In the genomic region with DNA sequence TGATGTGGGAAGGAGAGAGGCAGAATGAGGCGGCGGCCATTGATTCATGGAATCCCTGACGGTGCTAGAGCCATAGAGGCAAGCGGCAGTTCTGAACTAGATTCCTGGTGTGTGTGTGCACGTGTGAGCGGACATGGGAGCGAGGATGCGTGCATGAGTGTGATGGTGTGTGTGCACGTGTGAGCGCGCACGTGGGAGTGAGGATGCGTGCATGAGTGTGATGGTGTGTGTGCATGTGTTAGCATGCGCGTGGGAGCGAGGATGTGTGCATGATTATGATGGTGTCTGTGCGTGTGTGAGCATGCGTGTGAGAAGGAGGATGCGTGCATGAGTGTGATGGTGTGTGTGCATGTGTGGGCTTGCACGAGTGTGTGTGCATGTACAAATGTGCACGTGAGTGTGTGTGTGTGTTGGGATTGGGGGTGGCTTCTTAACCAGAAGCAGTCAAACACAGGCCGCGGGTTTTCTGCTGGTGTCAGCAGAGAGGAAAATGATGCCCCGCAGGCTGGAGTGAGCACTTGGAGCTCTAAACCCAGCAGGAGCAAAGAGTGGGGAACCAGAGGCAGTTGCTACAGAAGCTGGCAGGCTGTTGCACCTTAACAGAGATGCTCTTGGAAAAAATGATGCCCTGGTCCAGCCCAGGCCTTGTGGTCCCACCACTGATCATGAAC, we compare ENCODE assay signal across 38 cellular contexts. TPM values are rescaled to one million over a fixed set of nuclear protein-coding genes. Genes with fewer than 3 reads are reported as not detected.
"Had no signal": no experiment of that assay in that cellular context is flagged by ENCODE, and none has a peak within 500 bp of the region (broad histone marks: within the 10 kb centered on the region; RNA-seq: fewer than 3 reads in every experiment).

No MANE protein-coding gene starts in this region.

- FAIRE-seq: astrocyte had no signal

- H3K27me3 ChIP-seq: adrenal gland, Peyer's patch had no signal

- H3K36me3 Mint-ChIP-seq: activated CD4-positive, alpha-beta memory T cell treated with anti-CD3 and anti-CD28 coated beads for 36 hours; brain had no signal

- H3K27me3 Mint-ChIP-seq: activated CD4-positive, alpha-beta memory T cell treated with anti-CD3 and anti-CD28 coated beads for 36 hours; brain had no signal

- H3K9ac ChIP-seq: KMS-11 had no signal

- H3K27ac ChIP-seq: adrenal gland, KMS-11, Peyer's patch, VCaP had no signal

- H3K4me3 ChIP-seq: adrenal gland, Peyer's patch had no signal

- H3K4me2 ChIP-seq: KMS-11 had no signal

- H3K27ac Mint-ChIP-seq: activated B cell treated with CpG ODN at 0.5 μM for 24 hours; activated CD4-positive, alpha-beta memory T cell treated with anti-CD3 and anti-CD28 coated beads for 36 hours; activated naive CD4-positive, alpha-beta T cell treated with anti-CD3 and anti-CD28 coated beads for 36 hours; activated naive CD4-positive, alpha-beta T cell treated with anti-CD3 and anti-CD28 coated beads, Interleukin-2, amount 50 U/mL, for 72 hours; activated T-helper 1 cell treated with anti-CD3 and anti-CD28 coated beads, Interleukin-12 subunit alpha, Interleukin-12 subunit beta, Interleukin-2, Interleukin-4 antibody, amounts not matched to agents 30 ng/mL and 10 ng/mL and 1 ng/mL, durations not matched to agents 14 hours and 24 hours and 36 hours had no signal

- ATAC-seq: activated naive CD4-positive, alpha-beta T cell treated with anti-CD3 and anti-CD28 coated beads, Interleukin-2, amount 50 U/mL, for 72 hours; activated T-cell treated with anti-CD3 and anti-CD28 coated beads, Interleukin-2, amount 50 U/mL, for 4 hours; PC-3 had no signal

- H3K4me1 ChIP-seq: adrenal gland, Peyer's patch had no signal

- H3K36me3 ChIP-seq: adrenal gland, Peyer's patch had no signal

- H3K4me1 Mint-ChIP-seq: activated B cell treated with CpG ODN at 0.5 μM for 24 hours had no signal

- H3K4me3 Mint-ChIP-seq: activated B cell treated with CpG ODN at 0.5 μM for 24 hours; activated CD4-positive, alpha-beta memory T cell treated with anti-CD3 and anti-CD28 coated beads for 36 hours; activated naive CD4-positive, alpha-beta T cell treated with anti-CD3 and anti-CD28 coated beads for 36 hours; activated T-cell treated with anti-CD3 and anti-CD28 coated beads, Interleukin-2, amount 50 U/mL, for 4 hours; activated T-helper 1 cell treated with anti-CD3 and anti-CD28 coated beads, Interleukin-12 subunit alpha, Interleukin-12 subunit beta, Interleukin-2, Interleukin-4 antibody, amounts not matched to agents 30 ng/mL and 10 ng/mL and 1 ng/mL, durations not matched to agents 14 hours and 24 hours and 36 hours; brain had no signal

- DNase-seq: activated B cell treated with CpG ODN at 0.5 μM for 24 hours; activated CD4-positive, alpha-beta memory T cell treated with anti-CD3 and anti-CD28 coated beads for 36 hours; activated CD4-positive, alpha-beta T cell treated with anti-CD3 and anti-CD28 coated beads for 4 hours; activated CD4-positive, alpha-beta T cell treated with anti-CD3 and anti-CD28 coated beads, Interleukin-2, amount 50 U/mL, for 1 hour; activated CD4-positive, CD25-positive, alpha-beta regulatory T cell treated with anti-CD3 and anti-CD28 coated beads, Interleukin-2, amount 50 U/mL, for 72 hours; activated CD8-positive, alpha-beta memory T cell treated with anti-CD3 and anti-CD28 coated beads, Interleukin-2, amount 50 U/mL, for 4 hours; activated gamma-delta T cell treated with Interleukin-2 at 50 U/mL for 16 hours; activated naive CD4-positive, alpha-beta T cell treated with anti-CD3 and anti-CD28 coated beads for 36 hours; activated T-cell treated with anti-CD3 and anti-CD28 coated beads for 4 hours; activated T-cell treated with anti-CD3 and anti-CD28 coated beads, Interleukin-2, amount 50 U/mL, for 4 hours; central memory CD4-positive, alpha-beta T cell; NCI-H1092 treated with DMSO at 0.1 percent for 48 hours; NCI-H1417; NCI-H146; NCI-H187; NCI-H2029 treated with DMSO at 0.1 percent for 48 hours; NCI-H2107; NCI-H2171; NCI-H510A; NCI-H526; NCI-H748 treated with DMSO at 0.1 percent for 48 hours; NK-92 treated with Interleukin-12 subunit alpha and Interleukin-12 subunit beta, amount 100 ng/mL, for 24 hours; PC-3; RPMI8226; SIG-M5; SW 1271; T-helper 1 cell; T-helper 2 cell; T-helper 9 cell had no signal

- H3K9me3 Mint-ChIP-seq: activated B cell treated with CpG ODN at 0.5 μM for 24 hours; activated CD4-positive, alpha-beta memory T cell treated with anti-CD3 and anti-CD28 coated beads for 36 hours; activated naive CD4-positive, alpha-beta T cell treated with anti-CD3 and anti-CD28 coated beads for 36 hours; activated T-cell treated with anti-CD3 and anti-CD28 coated beads, Interleukin-2, amount 50 U/mL, for 4 hours; activated T-helper 1 cell treated with anti-CD3 and anti-CD28 coated beads, Interleukin-12 subunit alpha, Interleukin-12 subunit beta, Interleukin-2, Interleukin-4 antibody, amounts not matched to agents 30 ng/mL and 10 ng/mL and 1 ng/mL, durations not matched to agents 14 hours and 24 hours and 36 hours had no signal

- H3K9me3 ChIP-seq: adrenal gland, Peyer's patch had no signal

RNA-seq across cellular contexts. Expression of gene DIPK1C, which starts 29.5 kb away (rescaled TPM):
- total RNA-seq: activated B cell treated with CpG ODN at 0.5 μM for 24 hours; activated CD4-positive, alpha-beta memory T cell treated with anti-CD3 and anti-CD28 coated beads for 36 hours; activated naive CD4-positive, alpha-beta T cell treated with anti-CD3 and anti-CD28 coated beads for 36 hours; activated naive CD4-positive, alpha-beta T cell treated with anti-CD3 and anti-CD28 coated beads, Interleukin-2, amount 50 U/mL, for 72 hours; activated T-cell treated with anti-CD3 and anti-CD28 coated beads, Interleukin-2, amount 50 U/mL, for 4 hours; activated T-helper 1 cell treated with anti-CD3 and anti-CD28 coated beads, Interleukin-12 subunit alpha, Interleukin-12 subunit beta, Interleukin-2, Interleukin-4 antibody, amounts not matched to agents 30 ng/mL and 10 ng/mL and 1 ng/mL, durations not matched to agents 14 hours and 24 hours and 36 hours; astrocyte; LHCN-M2; PC-3 had no signal
